ENCODE assay signal across 22 cellular contexts in the genomic region with DNA sequence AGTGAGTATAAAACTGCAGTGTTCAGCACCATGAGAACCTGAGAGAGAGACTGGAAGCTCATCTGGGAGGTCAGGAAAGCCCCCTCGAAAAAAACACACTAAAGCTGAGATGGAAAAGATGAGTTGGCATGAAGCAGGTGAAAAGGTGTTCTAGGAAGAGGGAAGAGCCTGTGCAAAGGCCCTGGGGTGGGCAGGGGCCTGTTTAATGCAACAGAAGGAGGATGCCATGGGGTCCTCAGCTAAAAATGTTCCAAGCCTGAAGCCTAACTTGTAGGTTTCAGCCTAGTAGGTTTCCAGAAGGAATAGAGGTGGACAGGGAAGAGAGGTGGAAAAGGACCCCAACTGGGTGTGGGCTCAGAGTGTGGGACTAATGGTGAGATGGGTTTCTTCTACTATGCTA.
"Had no signal": no experiment of that assay in that cellular context is flagged by ENCODE, and none has a peak within 500 bp of the region (broad histone marks: within the 10 kb centered on the region; RNA-seq: fewer than 3 reads in every experiment).

No MANE protein-coding gene starts in this region.

- DNase-seq: KBM-7, MV-4-11, NCI-H1048, NCI-H1105, NCI-H1417 treated with DMSO at 0.1 percent for 48 hours, NCI-H146, NCI-H1694 treated with DMSO at 0.1 percent for 48 hours, NCI-H2029, NCI-H2081 treated with DMSO at 0.1 percent for 48 hours, NCI-H2171, NCI-H226, NCI-H446, NCI-H510A, NCI-H524 treated with DMSO at 0.1 percent for 48 hours, NCI-H69, NCI-H774, OCI-M1, Right ventricle myocardium superior, RPMI8226, SIG-M5 had no signal

- H3K27me3 ChIP-seq: SJSA1 had no signal

- H3K27ac ChIP-seq: SJSA1, SK-N-MC had no signal

- H3K4me1 ChIP-seq: SJSA1 had no signal

- H3K9me3 ChIP-seq: SJSA1 had no signal

- H3K4me3 ChIP-seq: SJSA1, SK-N-MC had no signal

- H3K36me3 ChIP-seq: SJSA1 had no signal
